14 cellular contexts compared by ENCODE assay signal in genomic region chr14:74836251-74836957, GRCh38. TPM values are rescaled to one million over a fixed set of nuclear protein-coding genes. Genes with fewer than 3 reads are reported as not detected.
DNase-seq lines count a peak whose midpoint lies in the region; ATAC-seq, FAIRE-seq and TF ChIP-seq lines count a peak whose summit lies in the region.
"Had no signal": no experiment of that assay in that cellular context is flagged by ENCODE, and none has a peak within 500 bp of the region (broad histone marks: within the 10 kb centered on the region; RNA-seq: fewer than 3 reads in every experiment).

No MANE protein-coding gene starts in this region.

- H3K27ac Mint-ChIP-seq in activated T-helper 1 cell treated with anti-CD3 and anti-CD28 coated beads, Interleukin-12 subunit alpha, Interleukin-12 subunit beta, Interleukin-2, Interleukin-4 antibody, amounts not matched to agents 30 ng/mL and 10 ng/mL and 1 ng/mL, durations not matched to agents 14 hours and 24 hours and 36 hours = peak overlapping the region; percentile 92

- WGBS in lower leg skin, 2 donors = 77 to 78% methylated on average over 1 of the region's 1 CpG

- no peaks in the 10 kb centered on the region for H3K27me3 Mint-ChIP-seq in activated T-helper 1 cell treated with anti-CD3 and anti-CD28 coated beads, Interleukin-12 subunit alpha, Interleukin-12 subunit beta, Interleukin-2, Interleukin-4 antibody, amounts not matched to agents 30 ng/mL and 10 ng/mL and 1 ng/mL, durations not matched to agents 14 hours and 24 hours and 36 hours (ENCODE audit: insufficient read depth)

- FAIRE-seq in GM12891 (lab: Jason Lieb, UNC) = no peak
- FAIRE-seq: endothelial cell of umbilical vein had no signal

- H3K4me3 ChIP-seq in lower leg skin (ENCODE audit: low read depth, poor library complexity, severe bottlenecking) (no peak overlapping the region), BE2C (ENCODE audit: low read depth, low read length) (no peak overlapping the region)
- H3K4me3 ChIP-seq: body of pancreas had no signal

- TF ChIP-seq CTCF in lower leg skin (IDR thresholded peaks at IDR 0.05) = no peak
- no peak for TF ChIP-seq CTCF in BE2C (IDR thresholded peaks at IDR 0.05; ENCODE audit: low read depth, low read length)

- TF ChIP-seq POLR2A in GM12891 (IDR thresholded peaks at IDR 0.05; ENCODE audit: low read depth, low read length) = no peak
- TF ChIP-seq POLR2A in lower leg skin (IDR thresholded peaks at IDR 0.05) = no peak

- no peaks in the 10 kb centered on the region for H3K4me1 ChIP-seq in BE2C
- H3K4me1 ChIP-seq: body of pancreas had no signal

- no peaks in the 10 kb centered on the region for H3K27me3 ChIP-seq in BE2C
- H3K27me3 ChIP-seq: body of pancreas had no signal

- H3K36me3 Mint-ChIP-seq in activated T-helper 1 cell treated with anti-CD3 and anti-CD28 coated beads, Interleukin-12 subunit alpha, Interleukin-12 subunit beta, Interleukin-2, Interleukin-4 antibody, amounts not matched to agents 30 ng/mL and 10 ng/mL and 1 ng/mL, durations not matched to agents 14 hours and 24 hours and 36 hours (ENCODE audit: low read depth) = peaks cover 26% of the 10 kb centered on the region

- no peaks in the 10 kb centered on the region for H3K9me3 Mint-ChIP-seq in activated T-helper 1 cell treated with anti-CD3 and anti-CD28 coated beads, Interleukin-12 subunit alpha, Interleukin-12 subunit beta, Interleukin-2, Interleukin-4 antibody, amounts not matched to agents 30 ng/mL and 10 ng/mL and 1 ng/mL, durations not matched to agents 14 hours and 24 hours and 36 hours

- H3K4me1 Mint-ChIP-seq in activated T-helper 1 cell treated with anti-CD3 and anti-CD28 coated beads, Interleukin-12 subunit alpha, Interleukin-12 subunit beta, Interleukin-2, Interleukin-4 antibody, amounts not matched to agents 30 ng/mL and 10 ng/mL and 1 ng/mL, durations not matched to agents 14 hours and 24 hours and 36 hours (ENCODE audit: low read depth) = peaks cover 68% of the 10 kb centered on the region

- intact Hi-C loops in activated T-helper 1 cell treated with anti-CD3 and anti-CD28 coated beads, Interleukin-12 subunit alpha, Interleukin-12 subunit beta, Interleukin-2, Interleukin-4 antibody, amounts not matched to agents 30 ng/mL and 10 ng/mL and 1 ng/mL, durations not matched to agents 14 hours and 24 hours and 36 hours (cut with micrococcal nuclease) = loop anchor here (1.0 to 5.0 kb wide), 2 partner anchors 166 to 752 kb away; partner anchors contain the start of genes ALDH6A1, EIF2B2 and LIN52
- intact Hi-C loops in lower leg skin (cut with DNase I; ENCODE audit: low total_unique reads) = no loop called here

- H3K36me3 ChIP-seq in BE2C = peaks cover 16% of the 10 kb centered on the region

- no peak for ATAC-seq in activated CD4-positive, CD25-positive, alpha-beta regulatory T cell treated with anti-CD3 and anti-CD28 coated beads, Interleukin-2, amount 50 U/mL, for 24 hours
- ATAC-seq: body of pancreas had no signal

- peak; percentile 10 for DNase-seq in AG08395 (ENCODE audit: low spot score)
- DNase-seq in GM12891 (ENCODE audit: insufficient read length, low spot score) = no peak
- DNase-seq in activated T-helper 1 cell treated with anti-CD3 and anti-CD28 coated beads, Interleukin-12 subunit alpha, Interleukin-12 subunit beta, Interleukin-2, Interleukin-4 antibody, amounts not matched to agents 30 ng/mL and 10 ng/mL and 1 ng/mL, durations not matched to agents 14 hours and 24 hours and 36 hours (ENCODE audit: low spot score) = no peak
- DNase-seq in iris pigment epithelial cell (ENCODE audit: low read depth) = peak; percentile 58
- DNase-seq in lower leg skin (ENCODE audit: low spot score in 2 of 2) = no peak
- no peak for DNase-seq in BE2C
- DNase-seq in kidney tubule cell (ENCODE audit: low spot score) = no peak
- DNase-seq: activated CD4-positive, alpha-beta T cell treated with anti-CD3 and anti-CD28 coated beads, Interleukin-2, amount 50 U/mL, for 4 hours; AML-193; body of pancreas; hypothalamus had no signal

- no peaks in the 10 kb centered on the region for H3K9me3 ChIP-seq in BE2C

- peak overlapping the region; percentile 50 for H3K4me3 Mint-ChIP-seq in activated T-helper 1 cell treated with anti-CD3 and anti-CD28 coated beads, Interleukin-12 subunit alpha, Interleukin-12 subunit beta, Interleukin-2, Interleukin-4 antibody, amounts not matched to agents 30 ng/mL and 10 ng/mL and 1 ng/mL, durations not matched to agents 14 hours and 24 hours and 36 hours

TF ChIP-seq in GM12891, 5 proteins besides CTCF, POLR2A, EP300 and RAD21:
- TF ChIP-seq PAX5 (IDR thresholded peaks at IDR 0.05; ENCODE audit: insufficient read depth, low read length, severe bottlenecking) = no peak
- TF ChIP-seq POU2F2 (IDR thresholded peaks at IDR 0.05; ENCODE audit: low read depth, low read length) = no peak
- peak; percentile 36; the same call in 1 of the 2 replicates for TF ChIP-seq SPI1 (IDR thresholded peaks at IDR 0.05; ENCODE audit: low read depth, low read length)

RNA-seq across cellular contexts. Expression of gene PROX2, which starts 39.5 kb away (rescaled TPM):
- polyA plus RNA-seq in GM12891 (2012; ENCODE audit: low read depth, missing spikeins) = 0.23 TPM
- not detected in 2 replicates for total RNA-seq in activated T-helper 1 cell treated with anti-CD3 and anti-CD28 coated beads, Interleukin-12 subunit alpha, Interleukin-12 subunit beta, Interleukin-2, Interleukin-4 antibody, amounts not matched to agents 30 ng/mL and 10 ng/mL and 1 ng/mL, durations not matched to agents 14 hours and 24 hours and 36 hours
- total RNA-seq in lower leg skin = under 1 TPM in 2 of 4 donors, not detected in 2; 0.10 to 0.42 TPM
- 0.76 TPM for polyA plus RNA-seq in BE2C (2012; ENCODE audit: insufficient read depth, insufficient read length, low read depth)
- total RNA-seq: endothelial cell of umbilical vein, liver had no signal

RNA-seq across cellular contexts. Expression of gene DLST, which starts 45.3 kb away (rescaled TPM):
- polyA plus RNA-seq in GM12891 (2012; ENCODE audit: low read depth, missing spikeins) = 56.9 TPM
- 98.9 and 107 TPM in 2 replicates for total RNA-seq in activated T-helper 1 cell treated with anti-CD3 and anti-CD28 coated beads, Interleukin-12 subunit alpha, Interleukin-12 subunit beta, Interleukin-2, Interleukin-4 antibody, amounts not matched to agents 30 ng/mL and 10 ng/mL and 1 ng/mL, durations not matched to agents 14 hours and 24 hours and 36 hours
- 100 to 1,000 TPM in 1 of 4 donors, 10 to 100 TPM in 3; 65.0 to 126 (median 73.8) TPM for total RNA-seq in lower leg skin
- polyA plus RNA-seq in BE2C (2012; ENCODE audit: insufficient read depth, insufficient read length, low read depth) = 85.4 TPM

Comparison
In these comparisons a context has a peak if more than half of its experiments do, and no peak if none do; other contexts are left out.
1. DNase-seq: peak in AG08395 (single experiment) and iris pigment epithelial cell (single experiment); none in GM12891 (single experiment), activated T-helper 1 cell treated with anti-CD3 and anti-CD28 coated beads, Interleukin-12 subunit alpha, Interleukin-12 subunit beta, Interleukin-2, Interleukin-4 antibody, amounts not matched to agents 30 ng/mL and 10 ng/mL and 1 ng/mL, durations not matched to agents 14 hours and 24 hours and 36 hours (single experiment), lower leg skin (0 of 2), BE2C (single experiment) and kidney tubule cell (single experiment).